19 cellular contexts compared by ENCODE assay signal in the genomic region with DNA sequence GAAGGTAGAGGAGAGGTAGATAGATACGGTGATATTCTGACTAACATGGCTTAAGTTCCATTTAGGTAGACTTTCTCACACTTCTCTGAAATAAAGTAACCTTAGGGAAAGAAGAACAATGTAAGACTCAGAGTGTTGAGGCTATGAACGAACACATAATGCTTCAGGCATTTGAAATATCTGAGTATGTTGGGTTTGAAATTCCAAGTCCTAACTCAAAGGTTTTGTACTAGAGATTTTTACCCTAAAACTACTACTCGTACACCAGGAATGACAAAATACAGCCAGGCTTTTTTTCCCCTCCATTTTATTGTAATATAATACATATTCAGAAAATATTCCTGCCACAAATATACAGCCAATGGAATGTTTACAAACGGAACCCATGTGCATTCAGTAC.
DNase-seq lines count a peak whose midpoint lies in the region; ATAC-seq, FAIRE-seq and TF ChIP-seq lines count a peak whose summit lies in the region.
"Had no signal": no experiment of that assay in that cellular context is flagged by ENCODE, and none has a peak within 500 bp of the region (broad histone marks: within the 10 kb centered on the region; RNA-seq: fewer than 3 reads in every experiment).

No MANE protein-coding gene starts in this region.

- H3K9ac ChIP-seq in mesendoderm (ENCODE audit: low read length) = no peak overlapping the region

- no peak overlapping the region for H4K8ac ChIP-seq in mesendoderm (ENCODE audit: low read depth, low read length)

- H3K18ac ChIP-seq in mesendoderm (ENCODE audit: low read length) = no peak overlapping the region

- H3K79me2 ChIP-seq in mesendoderm (ENCODE audit: control insufficient read depth, insufficient read depth, low read length) = no peaks in the 10 kb centered on the region

- H3K27me3 ChIP-seq in mesendoderm (ENCODE audit: insufficient read depth, low read length, poor library complexity) = no peaks in the 10 kb centered on the region
- H3K27me3 ChIP-seq: neutrophil had no signal

- no peak overlapping the region for H3K4ac ChIP-seq in mesendoderm (ENCODE audit: low read depth, low read length)

- DNase-seq in AG08396 (ENCODE audit: low spot score) (peak; percentile 48), LHCN-M2 (ENCODE audit: low read depth) (peak; percentile 73), cardiac fibroblast (ENCODE audit: low read depth in 2 of 2) (peak; percentile 21 to 88), mesendoderm (peak; percentile 59), NCI-H510A (lab: John Stamatoyannopoulos, UW) (no peak), hypothalamus (lab: John Stamatoyannopoulos, UW) (no peak), frontal cortex (ENCODE audit: low spot score in 2 of 2) (no peak)
- DNase-seq: activated CD4-positive, alpha-beta T cell treated with anti-CD3 and anti-CD28 coated beads for 4 hours; activated naive CD8-positive, alpha-beta T cell treated with anti-CD3 and anti-CD28 coated beads, Interleukin-2, amount 10 ng/mL, durations not matched to agents 7 days and 5 days; activated T-cell treated with anti-CD3 and anti-CD28 coated beads for 4 hours; Kasumi-1; NCI-H2029 treated with DMSO at 0.1 percent for 48 hours; NCI-H82; stimulated activated naive CD4-positive, alpha-beta T cell treated with Interleukin-2 at 50 U/mL for 16 hours had no signal

- H2BK15ac ChIP-seq in mesendoderm (replicated peaks; ENCODE audit: low read depth) = no peak overlapping the region

- no peak overlapping the region for H2BK120ac ChIP-seq in mesendoderm (ENCODE audit: low read depth, low read length)

- no peaks in the 10 kb centered on the region for H3K36me3 ChIP-seq in mesendoderm (ENCODE audit: control insufficient read depth, insufficient read depth, low read length)
- H3K36me3 ChIP-seq: neutrophil had no signal

- ATAC-seq in activated CD4-positive, CD25-positive, alpha-beta regulatory T cell treated with anti-CD3 and anti-CD28 coated beads, Interleukin-2, amount 50 U/mL, for 24 hours = no peak

- no CpG with 5 or more reads among the region's 4 CpGs for WGBS in mesendoderm (ENCODE audit: extremely low coverage, insufficient coverage, low lambda C conversion rate)

- no peak overlapping the region for H2AK5ac ChIP-seq in mesendoderm (ENCODE audit: low read length)

- H3K4me2 ChIP-seq in mesendoderm (ENCODE audit: low read length) = no peak overlapping the region

- no peaks in the 10 kb centered on the region for H3K79me1 ChIP-seq in mesendoderm (ENCODE audit: low read length)

- no peak overlapping the region for H4K5ac ChIP-seq in mesendoderm (ENCODE audit: low read length)

- no peak overlapping the region for H2BK5ac ChIP-seq in mesendoderm (ENCODE audit: low read length)

- no peak for FAIRE-seq in frontal cortex (lab: Jason Lieb, UNC)

- no peak for TF ChIP-seq CTCF in cardiac fibroblast (IDR thresholded peaks at IDR 0.05; ENCODE audit: low read depth, low read length)

- H3K4me1 ChIP-seq in mesendoderm (ENCODE audit: control insufficient read depth, low read depth, low read length) = no peaks in the 10 kb centered on the region

- H3K4me3 ChIP-seq in cardiac fibroblast (replicated peaks in 1 of 2; ENCODE audit: low read depth in 2 of 2, low read length in 2 of 2) (no peak overlapping the region), mesendoderm (ENCODE audit: low read length) (no peak overlapping the region)
- H3K4me3 ChIP-seq: coronary artery, skin epidermis had no signal

- H3K27ac ChIP-seq in mesendoderm (ENCODE audit: low read depth, low read length) = no peak overlapping the region
- H3K27ac ChIP-seq: coronary artery, HL-60, neutrophil, skin epidermis had no signal

- H3K56ac ChIP-seq in mesendoderm (ENCODE audit: low read length) = no peak overlapping the region

- H3K23ac ChIP-seq in mesendoderm (ENCODE audit: low read length) = no peak overlapping the region

Comparison
In these comparisons a context has a peak if more than half of its experiments do, and no peak if none do; other contexts are left out.
1. DNase-seq: peak in AG08396 (single experiment), LHCN-M2 (single experiment), cardiac fibroblast (2 of 2) and mesendoderm (single experiment); none in NCI-H510A (single experiment), hypothalamus (0 of 51) and frontal cortex (0 of 2).